12 cellular contexts compared by ENCODE assay signal in genomic region chr1:158148458-158148857, GRCh38. TPM values are rescaled to one million over a fixed set of nuclear protein-coding genes. Genes with fewer than 3 reads are reported as not detected.
A peak's percentile ranks its signal among the peaks of the same experiment; 100 is the strongest.
DNase-seq lines count a peak whose midpoint lies in the region; ATAC-seq, FAIRE-seq and TF ChIP-seq lines count a peak whose summit lies in the region.
"Had no signal": no experiment of that assay in that cellular context is flagged by ENCODE, and none has a peak within 500 bp of the region (broad histone marks: within the 10 kb centered on the region; RNA-seq: fewer than 3 reads in every experiment).

No MANE protein-coding gene starts in this region.

- H3K79me2 ChIP-seq in K562 (ENCODE audit: control insufficient read depth, insufficient read depth, low read length): no peaks in the 10 kb centered on the region
- no peaks in the 10 kb centered on the region for H3K79me2 ChIP-seq in parathyroid adenoma

- H3K9me3 ChIP-seq in CD8-positive, alpha-beta T cell (ENCODE audit: low read length): no peaks in the 10 kb centered on the region
- H3K9me3 ChIP-seq in K562 (replicated peaks; ENCODE audit: control insufficient read depth, insufficient read depth, low read depth, low read length) (no peaks in the 10 kb centered on the region), parathyroid adenoma (ENCODE audit: control insufficient read depth, low read length) (no peaks in the 10 kb centered on the region)

- H2AFZ ChIP-seq in K562 (ENCODE audit: low read depth, low read length) (peak overlapping the region; percentile 97), parathyroid adenoma (peak overlapping the region; percentile 75)

- intact Hi-C loops in CD8-positive, alpha-beta T cell (cut with DNase I, micrococcal nuclease): loop anchor here in 1 of 2 experiments (10.0 kb wide), 1 partner anchor 926 kb away; the partner anchor contains the start of gene AIM2
- intact Hi-C loops in K562 (cut with micrococcal nuclease): no loop called here

- no peak for TF ChIP-seq EP300 in K562 (IDR thresholded peaks at IDR 0.05; ENCODE audit: low read length)

- 67% methylated on average over 1 of the region's 1 CpG for WGBS in K562 (ENCODE audit: insufficient coverage, low coverage, missing lambda C conversion rate)

- TF ChIP-seq RAD21 in K562 (CRISPR knock-in tag; conservative IDR thresholded peaks at IDR 0.05 in 1 of 2, IDR thresholded peaks at IDR 0.05 in 1 of 2): no peak

- no peaks in the 10 kb centered on the region for H3K9me3 Mint-ChIP-seq in CD8-positive, alpha-beta T cell

- in situ Hi-C loops in K562 (cut with MboI): no loop called here

- peaks cover 33% of the 10 kb centered on the region for H3K4me1 Mint-ChIP-seq in CD8-positive, alpha-beta T cell (ENCODE audit: low read depth)

- FAIRE-seq in K562 (lab: Jason Lieb, UNC): no peak
- FAIRE-seq: G401.6 had no signal

- no TSS peak for BruUV-seq in K562 (replicated peaks; lab: Mats Ljungman, UMichigan)

- no peaks in the 10 kb centered on the region for H3K36me3 ChIP-seq in CD8-positive, alpha-beta T cell (ENCODE audit: insufficient read depth, low read length)
- H3K36me3 ChIP-seq in K562 (ENCODE audit: control insufficient read depth, insufficient read depth, low read length) (no peaks in the 10 kb centered on the region), parathyroid adenoma (ENCODE audit: control insufficient read depth, insufficient read depth, low read length) (no peaks in the 10 kb centered on the region)

- peak overlapping the region; percentile 99 for H3K4me3 Mint-ChIP-seq in CD8-positive, alpha-beta T cell

- DNase-seq in CD8-positive, alpha-beta T cell: no peak
- DNase-seq in Kasumi-1 (lab: John Stamatoyannopoulos, UW) (peak; percentile 31 to 45), K562 (ENCODE audit: extremely low read depth in 1 of 4, low spot score in 3 of 4) (no peak), NCI-H1417 (lab: John Stamatoyannopoulos, UW) (no peak), GM20000 (ENCODE audit: low spot score) (no peak)
- no peak for DNase-seq in activated CD4-positive, CD25-positive, alpha-beta regulatory T cell treated with anti-CD3 and anti-CD28 coated beads, Interleukin-2, amount 50 U/mL, for 72 hours
- DNase-seq: NCI-H1930; RPMI8226; stimulated activated naive CD4-positive, alpha-beta T cell had no signal

- ATAC-seq in CD8-positive, alpha-beta T cell: no peak
- ATAC-seq in K562 (no peak), HG02759 (IDR thresholded peaks at IDR 0.05; ENCODE audit: unreplicated experiment) (no peak)

- peaks cover 3% of the 10 kb centered on the region for H3K9me1 ChIP-seq in K562 (ENCODE audit: control insufficient read depth, insufficient read depth, low read length)

- H3K36me3 Mint-ChIP-seq in CD8-positive, alpha-beta T cell: peaks cover 6% of the 10 kb centered on the region

- H3K27me3 ChIP-seq in CD8-positive, alpha-beta T cell (ENCODE audit: insufficient read depth, low read length): no peaks in the 10 kb centered on the region
- no peaks in the 10 kb centered on the region for H3K27me3 ChIP-seq in K562 (ENCODE audit: control insufficient read depth in 2 of 2, insufficient read depth in 2 of 2, low read length in 2 of 2)
- no peaks in the 10 kb centered on the region for H3K27me3 ChIP-seq in parathyroid adenoma (ENCODE audit: control insufficient read depth, insufficient read depth, low read length)

- no peak for TF ChIP-seq POLR2A in K562 (conservative IDR thresholded peaks at IDR 0.05)

- TF ChIP-seq CTCF in CD8-positive, alpha-beta T cell (IDR thresholded peaks at IDR 0.05): no peak
- no peak for TF ChIP-seq CTCF in K562 (IDR thresholded peaks at IDR 0.05 in 2 of 3, conservative IDR thresholded peaks at IDR 0.05 in 1 of 3; ENCODE audit: insufficient read depth in 2 of 3, low read depth in 1 of 3, low read length in 3 of 3)
- no peak for TF ChIP-seq CTCF in parathyroid adenoma (IDR thresholded peaks at IDR 0.05)
- no peak for TF ChIP-seq CTCF in GM20000 (IDR thresholded peaks at IDR 0.05; ENCODE audit: extremely low read depth, missing control alignments)

- H3K4me3 ChIP-seq in CD8-positive, alpha-beta T cell (ENCODE audit: low read depth, low read length): no peak overlapping the region
- H3K4me3 ChIP-seq in K562 (no peak overlapping the region), parathyroid adenoma (ENCODE audit: low read depth, low read length) (no peak overlapping the region)

- POLR2A ChIA-PET in CD8-positive, alpha-beta T cell (lab: Charles Lee): no interaction called here
- POLR2A ChIA-PET in K562 (lab: Yijun Ruan, JAX): no interaction called here

- no peaks in the 10 kb centered on the region for H3K27me3 Mint-ChIP-seq in CD8-positive, alpha-beta T cell (ENCODE audit: low read depth)

- no peak overlapping the region for H3K9ac ChIP-seq in K562 (ENCODE audit: insufficient read depth in 1 of 2, low read depth in 2 of 2, low read length in 2 of 2)
- no peak overlapping the region for H3K9ac ChIP-seq in parathyroid adenoma

- CTCF ChIA-PET in CD8-positive, alpha-beta T cell (lab: Charles Lee): interaction anchor here (1.0 kb wide), 1 partner anchor 24 kb away, joined by 4 read pairs; no protein-coding TSS in a partner anchor
- CTCF ChIA-PET in K562 (lab: Yijun Ruan, JAX; ENCODE audit: low intra/inter-chr PET ratio): no interaction called here

- no peaks in the 10 kb centered on the region for H4K20me1 ChIP-seq in K562 (replicated peaks; ENCODE audit: control insufficient read depth, insufficient read depth, low read length)

- H3K4me2 ChIP-seq in K562 (ENCODE audit: insufficient read depth, low read length): no peak overlapping the region; the same call in none of the 2 replicates
- no peak overlapping the region for H3K4me2 ChIP-seq in parathyroid adenoma (ENCODE audit: low read length)

- peaks cover 17% of the 10 kb centered on the region for H3K4me1 ChIP-seq in CD8-positive, alpha-beta T cell (ENCODE audit: insufficient read depth, low read length)
- H3K4me1 ChIP-seq in K562 (replicated peaks in 1 of 2; ENCODE audit: control insufficient read depth in 2 of 2, insufficient read depth in 2 of 2, low read length in 2 of 2): peaks cover 11 to 17% of the 10 kb centered on the region in 2 experiments; a peak in 4 of 5 replicates
- H3K4me1 ChIP-seq in parathyroid adenoma: no peaks in the 10 kb centered on the region

- H3K27ac Mint-ChIP-seq in CD8-positive, alpha-beta T cell: peak overlapping the region; percentile 91

- H3K27ac ChIP-seq in CD8-positive, alpha-beta T cell (ENCODE audit: low read depth, low read length): no peak overlapping the region
- H3K27ac ChIP-seq in K562 (ENCODE audit: extremely low read depth, low read depth, low read length) (no peak overlapping the region), parathyroid adenoma (peak overlapping the region; percentile 77)

TF ChIP-seq in K562, 482 proteins besides CTCF, POLR2A, EP300 and RAD21:
- no peak for TF ChIP-seq ZBTB34 (CRISPR knock-in tag; IDR thresholded peaks at IDR 0.05)
- TF ChIP-seq GTF2E2 (tag; IDR thresholded peaks at IDR 0.05): 0 out of 2 replicates have a peak, but pooled peaks have one; percentile 29

RNA-seq across cellular contexts. Expression of gene CD1D, which starts 32.2 kb away (rescaled TPM):
- not detected for total RNA-seq in CD8-positive, alpha-beta T cell
- total RNA-seq in K562 (2011; cell fraction: chromatin; rRNA removed; ENCODE audit: low replicate concordance): not detected in 2 replicates
- total RNA-seq in K562 (2011; cell fraction: nucleolus; rRNA removed): 0.13 TPM in 1 of 2 replicates, not detected in the other
- not detected in 2 replicates for total RNA-seq in K562 (2011; cell fraction: nucleoplasm; rRNA removed)
- 0.16 TPM in 1 of 2 replicates, not detected in the other for total RNA-seq in K562 (2014; rRNA removed)
- total RNA-seq in K562 (2014; rRNA removed; fragmentation: Illumina TruSeq; extraction: Trizol): not detected in 2 replicates
- total RNA-seq in K562 (2015; rRNA removed; fragmentation: Illumina TruSeq; extraction: Trizol): not detected in 2 replicates
- 0.07 TPM in 1 of 2 replicates, not detected in the other for total RNA-seq in K562 (2021)
- polyA plus RNA-seq in K562 (2011; rRNA removed): not detected in 2 replicates
- 0.03 TPM in 1 of 2 replicates, not detected in the other for polyA plus RNA-seq in K562 (2011; cell fraction: cytosol; rRNA removed)
- polyA plus RNA-seq in K562 (2011; cell fraction: nucleus; rRNA removed): 0.06 TPM in 1 of 2 replicates, not detected in the other
- 0.08 TPM in 2 replicates for polyA plus RNA-seq in K562 (2012)
- not detected in 2 replicates for polyA plus RNA-seq in K562 (2014; fragmentation: Illumina TruSeq; extraction: Trizol)
- under 1 TPM in 1 of 2 experiments, not detected in 1; 0.03 TPM for polyA plus RNA-seq in K562 (2014; fragmentation: Nextera tagmentation; extraction: Ambion mirVana)
- polyA plus RNA-seq in K562 (2014; rRNA removed): 0.11 TPM in 1 of 2 replicates, not detected in the other
- polyA minus RNA-seq in K562 (2011; rRNA and poly(A)+ RNA removed): not detected in 2 replicates
- not detected in 2 replicates for polyA minus RNA-seq in K562 (2011; cell fraction: cytosol; rRNA and poly(A)+ RNA removed)
- not detected in 2 replicates for polyA minus RNA-seq in K562 (2011; cell fraction: nucleus; rRNA and poly(A)+ RNA removed)

Comparison
In these comparisons a context has a peak if more than half of its experiments do, and no peak if none do; other contexts are left out.
1. DNase-seq: peak in Kasumi-1 (2 of 2); none in CD8-positive, alpha-beta T cell (0 of 7), K562 (0 of 4), NCI-H1417 (0 of 3), activated CD4-positive, CD25-positive, alpha-beta regulatory T cell treated with anti-CD3 and anti-CD28 coated beads, Interleukin-2, amount 50 U/mL, for 72 hours (single experiment) and GM20000 (single experiment).